Comparison of ENCODE assay signal across 29 cellular contexts in genomic region chr5:7615566-7616061, GRCh38.
"Had no signal": no experiment of that assay in that cellular context is flagged by ENCODE, and none has a peak within 500 bp of the region (broad histone marks: within the 10 kb centered on the region; RNA-seq: fewer than 3 reads in every experiment).

No MANE protein-coding gene starts in this region.

- H3K27me3 ChIP-seq: esophagus muscularis mucosa, gastrocnemius medialis, ovary, stomach, thyroid gland, upper lobe of right lung had no signal

- H3K4me1 ChIP-seq: esophagus muscularis mucosa, gastrocnemius medialis, prostate gland, stomach, thyroid gland, upper lobe of right lung had no signal

- H3K4me3 Mint-ChIP-seq: activated CD4-positive, alpha-beta T cell treated with anti-CD3 and anti-CD28 coated beads, Interleukin-2, amount 10 ng/mL, durations not matched to agents 7 days and 5 days; activated CD8-positive, alpha-beta memory T cell treated with anti-CD3 and anti-CD28 coated beads, Interleukin-2, amount 10 ng/mL, durations not matched to agents 7 days and 5 days; activated CD8-positive, alpha-beta T cell treated with anti-CD3 and anti-CD28 coated beads, Interleukin-2, amount 10 ng/mL, durations not matched to agents 7 days and 5 days; brain; dendritic cell treated with granulocyte-macrophage colony-stimulating factor and Interleukin-4, amounts not matched to agents 40 ng/mL and 50 ng/mL, for 4 days; endodermal cell; naive thymus-derived CD4-positive, alpha-beta T cell; stimulated activated memory B cell treated with anti-CD40 and anti-IgM and Interleukin-4, amounts not matched to agents 10 μg/mL and 1 μg/mL and 100 μg/mL, for 72 hours had no signal

- H3K4me1 Mint-ChIP-seq: activated CD4-positive, alpha-beta T cell treated with anti-CD3 and anti-CD28 coated beads, Interleukin-2, amount 10 ng/mL, durations not matched to agents 7 days and 5 days; activated CD8-positive, alpha-beta memory T cell treated with anti-CD3 and anti-CD28 coated beads, Interleukin-2, amount 10 ng/mL, durations not matched to agents 7 days and 5 days; naive thymus-derived CD4-positive, alpha-beta T cell; stimulated activated memory B cell treated with anti-CD40 and anti-IgM and Interleukin-4, amounts not matched to agents 10 μg/mL and 1 μg/mL and 100 μg/mL, for 72 hours had no signal

- ATAC-seq: activated CD8-positive, alpha-beta memory T cell treated with anti-CD3 and anti-CD28 coated beads, Interleukin-2, amount 10 ng/mL, durations not matched to agents 7 days and 5 days; activated CD8-positive, alpha-beta T cell treated with anti-CD3 and anti-CD28 coated beads, Interleukin-2, amount 10 ng/mL, durations not matched to agents 7 days and 5 days; activated naive CD4-positive, alpha-beta T cell treated with anti-CD3 and anti-CD28 coated beads, Interleukin-2, amount 50 U/mL, for 72 hours; gastrocnemius medialis; left colon; naive thymus-derived CD4-positive, alpha-beta T cell; sciatic nerve; stimulated activated memory B cell treated with anti-CD40 and anti-IgM and Interleukin-4, amounts not matched to agents 10 μg/mL and 1 μg/mL and 100 μg/mL, for 72 hours; upper lobe of right lung had no signal

- FAIRE-seq: small intestine had no signal

- H3K36me3 Mint-ChIP-seq: activated CD8-positive, alpha-beta memory T cell treated with anti-CD3 and anti-CD28 coated beads, Interleukin-2, amount 10 ng/mL, durations not matched to agents 7 days and 5 days; activated naive CD4-positive, alpha-beta T cell treated with anti-CD3 and anti-CD28 coated beads, Interleukin-2, amount 50 U/mL, for 72 hours; brain; naive thymus-derived CD4-positive, alpha-beta T cell; stimulated activated memory B cell treated with anti-CD40 and anti-IgM and Interleukin-4, amounts not matched to agents 10 μg/mL and 1 μg/mL and 100 μg/mL, for 72 hours had no signal

- H3K4me3 ChIP-seq: esophagus muscularis mucosa, gastrocnemius medialis, ovary, prostate gland, stomach, thyroid gland, upper lobe of right lung had no signal

- DNase-seq: activated CD4-positive, alpha-beta T cell treated with anti-CD3 and anti-CD28 coated beads, Interleukin-2, amount 10 ng/mL, durations not matched to agents 7 days and 5 days; activated CD4-positive, CD25-positive, alpha-beta regulatory T cell treated with anti-CD3 and anti-CD28 coated beads, Interleukin-2, amount 50 U/mL, for 72 hours; activated CD8-positive, alpha-beta memory T cell treated with anti-CD3 and anti-CD28 coated beads, Interleukin-2, amount 10 ng/mL, durations not matched to agents 7 days and 5 days; activated CD8-positive, alpha-beta T cell treated with anti-CD3 and anti-CD28 coated beads, Interleukin-2, amount 10 ng/mL, durations not matched to agents 7 days and 5 days; activated naive CD4-positive, alpha-beta T cell; activated T-cell treated with anti-CD3 and anti-CD28 coated beads, Interleukin-2, amount 50 U/mL, for 48 hours; caudate nucleus; endodermal cell; gastrocnemius medialis; glutamatergic neuron; islet precursor cell; left colon; midbrain; naive thymus-derived CD4-positive, alpha-beta T cell; ovary; retina; small intestine; stimulated activated CD4-positive, alpha-beta T cell treated with anti-CD3 and anti-CD28 coated beads, Interleukin-4, amount 100 ng/mL, for 24 hours; stomach; T-helper 2 cell; thyroid gland; upper lobe of right lung had no signal

- H3K36me3 ChIP-seq: esophagus muscularis mucosa, gastrocnemius medialis, ovary, prostate gland, stomach, thyroid gland, upper lobe of right lung had no signal

- H3K9me3 ChIP-seq: esophagus muscularis mucosa, gastrocnemius medialis, prostate gland, stomach, thyroid gland, upper lobe of right lung had no signal

- H3K27me3 Mint-ChIP-seq: activated CD4-positive, alpha-beta T cell treated with anti-CD3 and anti-CD28 coated beads, Interleukin-2, amount 10 ng/mL, durations not matched to agents 7 days and 5 days; activated CD8-positive, alpha-beta memory T cell treated with anti-CD3 and anti-CD28 coated beads, Interleukin-2, amount 10 ng/mL, durations not matched to agents 7 days and 5 days; dendritic cell treated with granulocyte-macrophage colony-stimulating factor and Interleukin-4, amounts not matched to agents 40 ng/mL and 50 ng/mL, for 4 days; stimulated activated memory B cell treated with anti-CD40 and anti-IgM and Interleukin-4, amounts not matched to agents 10 μg/mL and 1 μg/mL and 100 μg/mL, for 72 hours had no signal

- H3K27ac ChIP-seq: esophagus muscularis mucosa, gastrocnemius medialis, ovary, prostate gland, stomach, thyroid gland, upper lobe of right lung had no signal

- H3K9me3 Mint-ChIP-seq: activated CD4-positive, alpha-beta T cell treated with anti-CD3 and anti-CD28 coated beads, Interleukin-2, amount 10 ng/mL, durations not matched to agents 7 days and 5 days; dendritic cell treated with granulocyte-macrophage colony-stimulating factor and Interleukin-4, amounts not matched to agents 40 ng/mL and 50 ng/mL, for 4 days; stimulated activated memory B cell treated with anti-CD40 and anti-IgM and Interleukin-4, amounts not matched to agents 10 μg/mL and 1 μg/mL and 100 μg/mL, for 72 hours had no signal

- H3K27ac Mint-ChIP-seq: activated CD4-positive, alpha-beta T cell treated with anti-CD3 and anti-CD28 coated beads, Interleukin-2, amount 10 ng/mL, durations not matched to agents 7 days and 5 days; activated CD8-positive, alpha-beta memory T cell treated with anti-CD3 and anti-CD28 coated beads, Interleukin-2, amount 10 ng/mL, durations not matched to agents 7 days and 5 days; activated CD8-positive, alpha-beta T cell treated with anti-CD3 and anti-CD28 coated beads, Interleukin-2, amount 10 ng/mL, durations not matched to agents 7 days and 5 days; activated naive CD4-positive, alpha-beta T cell treated with anti-CD3 and anti-CD28 coated beads, Interleukin-2, amount 50 U/mL, for 72 hours; brain; dendritic cell treated with granulocyte-macrophage colony-stimulating factor and Interleukin-4, amounts not matched to agents 40 ng/mL and 50 ng/mL, for 4 days; naive thymus-derived CD4-positive, alpha-beta T cell; stimulated activated memory B cell treated with anti-CD40 and anti-IgM and Interleukin-4, amounts not matched to agents 10 μg/mL and 1 μg/mL and 100 μg/mL, for 72 hours had no signal
